Comparison of ENCODE assay signal across 2 cellular contexts in the genomic region with DNA sequence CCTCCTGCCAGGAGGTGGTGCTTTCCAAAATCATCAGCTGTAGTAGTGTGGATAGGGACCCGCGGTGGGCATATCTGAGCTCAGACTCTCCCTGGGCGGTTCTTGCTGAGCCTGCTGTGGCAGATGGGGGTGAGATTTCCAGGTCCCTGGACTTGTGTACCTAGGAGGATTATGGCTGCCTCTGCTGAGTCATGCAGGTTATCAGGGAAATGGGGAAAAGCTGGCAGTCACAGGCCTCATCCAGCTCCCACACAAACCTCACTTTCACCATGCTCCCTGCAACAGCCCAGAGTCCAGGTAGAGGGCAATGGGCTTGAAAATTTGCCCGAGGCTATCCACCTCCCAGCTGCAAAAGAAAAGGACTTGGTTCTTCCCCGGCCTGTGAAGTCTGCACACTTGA.
TF ChIP-seq lines count a peak whose summit lies in the region.

No MANE protein-coding gene starts in this region.

TF ChIP-seq in SK-N-SH, 30 proteins besides CTCF, POLR2A, EP300 and RAD21:
- TF ChIP-seq, protein P1, sequence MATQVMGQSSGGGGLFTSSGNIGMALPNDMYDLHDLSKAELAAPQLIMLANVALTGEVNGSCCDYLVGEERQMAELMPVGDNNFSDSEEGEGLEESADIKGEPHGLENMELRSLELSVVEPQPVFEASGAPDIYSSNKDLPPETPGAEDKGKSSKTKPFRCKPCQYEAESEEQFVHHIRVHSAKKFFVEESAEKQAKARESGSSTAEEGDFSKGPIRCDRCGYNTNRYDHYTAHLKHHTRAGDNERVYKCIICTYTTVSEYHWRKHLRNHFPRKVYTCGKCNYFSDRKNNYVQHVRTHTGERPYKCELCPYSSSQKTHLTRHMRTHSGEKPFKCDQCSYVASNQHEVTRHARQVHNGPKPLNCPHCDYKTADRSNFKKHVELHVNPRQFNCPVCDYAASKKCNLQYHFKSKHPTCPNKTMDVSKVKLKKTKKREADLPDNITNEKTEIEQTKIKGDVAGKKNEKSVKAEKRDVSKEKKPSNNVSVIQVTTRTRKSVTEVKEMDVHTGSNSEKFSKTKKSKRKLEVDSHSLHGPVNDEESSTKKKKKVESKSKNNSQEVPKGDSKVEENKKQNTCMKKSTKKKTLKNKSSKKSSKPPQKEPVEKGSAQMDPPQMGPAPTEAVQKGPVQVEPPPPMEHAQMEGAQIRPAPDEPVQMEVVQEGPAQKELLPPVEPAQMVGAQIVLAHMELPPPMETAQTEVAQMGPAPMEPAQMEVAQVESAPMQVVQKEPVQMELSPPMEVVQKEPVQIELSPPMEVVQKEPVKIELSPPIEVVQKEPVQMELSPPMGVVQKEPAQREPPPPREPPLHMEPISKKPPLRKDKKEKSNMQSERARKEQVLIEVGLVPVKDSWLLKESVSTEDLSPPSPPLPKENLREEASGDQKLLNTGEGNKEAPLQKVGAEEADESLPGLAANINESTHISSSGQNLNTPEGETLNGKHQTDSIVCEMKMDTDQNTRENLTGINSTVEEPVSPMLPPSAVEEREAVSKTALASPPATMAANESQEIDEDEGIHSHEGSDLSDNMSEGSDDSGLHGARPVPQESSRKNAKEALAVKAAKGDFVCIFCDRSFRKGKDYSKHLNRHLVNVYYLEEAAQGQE (IDR thresholded peaks at IDR 0.05; ENCODE audit: low read depth, low read length), result no peak
- TF ChIP-seq FOXM1 (IDR thresholded peaks at IDR 0.05; ENCODE audit: low read depth) (no peak), TEAD4 (IDR thresholded peaks at IDR 0.05; ENCODE audit: borderline replicate concordance, insufficient read depth) (no peak), NFIC (IDR thresholded peaks at IDR 0.05; ENCODE audit: borderline replicate concordance) (no peak), FOXJ3 (CRISPR knock-in tag; IDR thresholded peaks at IDR 0.05) (no peak), JUND (IDR thresholded peaks at IDR 0.05) (no peak), SMC3 (IDR thresholded peaks at IDR 0.05; ENCODE audit: low read depth, low read length) (no peak)
- TF ChIP-seq, protein P2, sequence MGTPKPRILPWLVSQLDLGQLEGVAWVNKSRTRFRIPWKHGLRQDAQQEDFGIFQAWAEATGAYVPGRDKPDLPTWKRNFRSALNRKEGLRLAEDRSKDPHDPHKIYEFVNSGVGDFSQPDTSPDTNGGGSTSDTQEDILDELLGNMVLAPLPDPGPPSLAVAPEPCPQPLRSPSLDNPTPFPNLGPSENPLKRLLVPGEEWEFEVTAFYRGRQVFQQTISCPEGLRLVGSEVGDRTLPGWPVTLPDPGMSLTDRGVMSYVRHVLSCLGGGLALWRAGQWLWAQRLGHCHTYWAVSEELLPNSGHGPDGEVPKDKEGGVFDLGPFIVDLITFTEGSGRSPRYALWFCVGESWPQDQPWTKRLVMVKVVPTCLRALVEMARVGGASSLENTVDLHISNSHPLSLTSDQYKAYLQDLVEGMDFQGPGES (IDR thresholded peaks at IDR 0.05; ENCODE audit: low read depth, low read length), result no peak

TF ChIP-seq in SK-N-SH treated with all-trans-retinoic acid at 6 μM for 48 hours, 23 proteins besides CTCF, POLR2A, EP300 and RAD21 (continued from another document):
- TF ChIP-seq, protein P3, sequence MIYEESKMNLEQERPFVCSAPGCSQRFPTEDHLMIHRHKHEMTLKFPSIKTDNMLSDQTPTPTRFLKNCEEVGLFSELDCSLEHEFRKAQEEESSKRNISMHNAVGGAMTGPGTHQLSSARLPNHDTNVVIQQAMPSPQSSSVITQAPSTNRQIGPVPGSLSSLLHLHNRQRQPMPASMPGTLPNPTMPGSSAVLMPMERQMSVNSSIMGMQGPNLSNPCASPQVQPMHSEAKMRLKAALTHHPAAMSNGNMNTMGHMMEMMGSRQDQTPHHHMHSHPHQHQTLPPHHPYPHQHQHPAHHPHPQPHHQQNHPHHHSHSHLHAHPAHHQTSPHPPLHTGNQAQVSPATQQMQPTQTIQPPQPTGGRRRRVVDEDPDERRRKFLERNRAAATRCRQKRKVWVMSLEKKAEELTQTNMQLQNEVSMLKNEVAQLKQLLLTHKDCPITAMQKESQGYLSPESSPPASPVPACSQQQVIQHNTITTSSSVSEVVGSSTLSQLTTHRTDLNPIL (CRISPR knock-in tag; IDR thresholded peaks at IDR 0.05; ENCODE audit: low read depth), result no peak
- TF ChIP-seq ZNF8 (CRISPR knock-in tag; IDR thresholded peaks at IDR 0.05) (no peak), ZFP30 (CRISPR knock-in tag; IDR thresholded peaks at IDR 0.05) (no peak), ISL1 (CRISPR knock-in tag; IDR thresholded peaks at IDR 0.05) (no peak), PPARA (CRISPR knock-in tag; IDR thresholded peaks at IDR 0.05; ENCODE audit: borderline replicate concordance) (no peak), ZFP3 (CRISPR knock-in tag; IDR thresholded peaks at IDR 0.05) (no peak), CSDC2 (CRISPR knock-in tag; IDR thresholded peaks at IDR 0.05) (no peak), TCF4 (CRISPR knock-in tag; IDR thresholded peaks at IDR 0.05; ENCODE audit: borderline replicate concordance) (no peak), BACH2 (CRISPR knock-in tag; IDR thresholded peaks at IDR 0.05; ENCODE audit: borderline replicate concordance) (no peak)
- TF ChIP-seq, protein P4, sequence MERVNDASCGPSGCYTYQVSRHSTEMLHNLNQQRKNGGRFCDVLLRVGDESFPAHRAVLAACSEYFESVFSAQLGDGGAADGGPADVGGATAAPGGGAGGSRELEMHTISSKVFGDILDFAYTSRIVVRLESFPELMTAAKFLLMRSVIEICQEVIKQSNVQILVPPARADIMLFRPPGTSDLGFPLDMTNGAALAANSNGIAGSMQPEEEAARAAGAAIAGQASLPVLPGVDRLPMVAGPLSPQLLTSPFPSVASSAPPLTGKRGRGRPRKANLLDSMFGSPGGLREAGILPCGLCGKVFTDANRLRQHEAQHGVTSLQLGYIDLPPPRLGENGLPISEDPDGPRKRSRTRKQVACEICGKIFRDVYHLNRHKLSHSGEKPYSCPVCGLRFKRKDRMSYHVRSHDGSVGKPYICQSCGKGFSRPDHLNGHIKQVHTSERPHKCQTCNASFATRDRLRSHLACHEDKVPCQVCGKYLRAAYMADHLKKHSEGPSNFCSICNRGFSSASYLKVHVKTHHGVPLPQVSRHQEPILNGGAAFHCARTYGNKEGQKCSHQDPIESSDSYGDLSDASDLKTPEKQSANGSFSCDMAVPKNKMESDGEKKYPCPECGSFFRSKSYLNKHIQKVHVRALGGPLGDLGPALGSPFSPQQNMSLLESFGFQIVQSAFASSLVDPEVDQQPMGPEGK (CRISPR knock-in tag; IDR thresholded peaks at IDR 0.05; ENCODE audit: borderline replicate concordance), result no peak
- TF ChIP-seq, protein P5, sequence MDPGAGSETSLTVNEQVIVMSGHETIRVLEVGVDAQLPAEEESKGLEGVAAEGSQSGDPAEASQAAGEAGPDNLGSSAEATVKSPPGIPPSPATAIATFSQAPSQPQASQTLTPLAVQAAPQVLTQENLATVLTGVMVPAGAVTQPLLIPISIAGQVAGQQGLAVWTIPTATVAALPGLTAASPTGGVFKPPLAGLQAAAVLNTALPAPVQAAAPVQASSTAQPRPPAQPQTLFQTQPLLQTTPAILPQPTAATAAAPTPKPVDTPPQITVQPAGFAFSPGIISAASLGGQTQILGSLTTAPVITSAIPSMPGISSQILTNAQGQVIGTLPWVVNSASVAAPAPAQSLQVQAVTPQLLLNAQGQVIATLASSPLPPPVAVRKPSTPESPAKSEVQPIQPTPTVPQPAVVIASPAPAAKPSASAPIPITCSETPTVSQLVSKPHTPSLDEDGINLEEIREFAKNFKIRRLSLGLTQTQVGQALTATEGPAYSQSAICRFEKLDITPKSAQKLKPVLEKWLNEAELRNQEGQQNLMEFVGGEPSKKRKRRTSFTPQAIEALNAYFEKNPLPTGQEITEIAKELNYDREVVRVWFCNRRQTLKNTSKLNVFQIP (CRISPR knock-in tag; IDR thresholded peaks at IDR 0.05; ENCODE audit: borderline replicate concordance, low read depth), result no peak
